Comparison of ENCODE assay signal across 1 cellular context in the genomic region with DNA sequence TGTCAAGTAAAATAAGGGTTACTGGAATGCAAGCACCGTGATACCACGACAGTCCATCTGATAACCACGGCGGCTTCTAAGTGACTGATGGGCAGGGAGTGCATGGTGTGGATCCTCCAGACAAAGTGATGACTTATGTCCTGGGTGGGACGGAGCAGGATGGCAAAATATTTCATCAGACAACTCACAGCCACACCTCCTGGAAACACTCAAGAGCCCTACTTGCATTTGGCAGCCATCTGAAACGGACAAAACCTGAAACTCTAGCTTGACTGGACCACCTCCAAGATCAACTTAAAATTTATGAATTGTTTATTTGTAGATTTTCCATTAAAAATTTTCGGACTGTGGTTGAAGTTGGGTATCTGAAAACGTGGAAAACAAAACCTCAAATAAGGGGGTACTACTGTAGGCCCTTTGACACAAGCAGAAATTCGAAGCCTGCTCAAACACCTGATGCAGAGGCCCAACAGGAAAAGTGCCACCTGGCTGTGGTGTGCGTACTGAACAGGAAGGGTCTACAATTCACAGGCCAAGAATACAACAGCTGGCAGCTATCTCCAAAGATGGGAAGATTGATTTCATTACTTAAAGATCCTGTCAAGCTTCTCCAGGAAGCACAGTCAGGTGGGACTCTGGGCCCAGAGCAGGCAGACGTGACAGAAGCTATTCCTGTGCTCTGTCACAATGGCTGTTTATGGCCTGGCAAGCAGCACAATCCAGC.
TF ChIP-seq lines count a peak whose summit lies in the region.

No MANE protein-coding gene starts in this region.

TF ChIP-seq in K562, 482 proteins besides CTCF, POLR2A, EP300 and RAD21 (continued from another document and continues in another):
- TF ChIP-seq, protein P1, sequence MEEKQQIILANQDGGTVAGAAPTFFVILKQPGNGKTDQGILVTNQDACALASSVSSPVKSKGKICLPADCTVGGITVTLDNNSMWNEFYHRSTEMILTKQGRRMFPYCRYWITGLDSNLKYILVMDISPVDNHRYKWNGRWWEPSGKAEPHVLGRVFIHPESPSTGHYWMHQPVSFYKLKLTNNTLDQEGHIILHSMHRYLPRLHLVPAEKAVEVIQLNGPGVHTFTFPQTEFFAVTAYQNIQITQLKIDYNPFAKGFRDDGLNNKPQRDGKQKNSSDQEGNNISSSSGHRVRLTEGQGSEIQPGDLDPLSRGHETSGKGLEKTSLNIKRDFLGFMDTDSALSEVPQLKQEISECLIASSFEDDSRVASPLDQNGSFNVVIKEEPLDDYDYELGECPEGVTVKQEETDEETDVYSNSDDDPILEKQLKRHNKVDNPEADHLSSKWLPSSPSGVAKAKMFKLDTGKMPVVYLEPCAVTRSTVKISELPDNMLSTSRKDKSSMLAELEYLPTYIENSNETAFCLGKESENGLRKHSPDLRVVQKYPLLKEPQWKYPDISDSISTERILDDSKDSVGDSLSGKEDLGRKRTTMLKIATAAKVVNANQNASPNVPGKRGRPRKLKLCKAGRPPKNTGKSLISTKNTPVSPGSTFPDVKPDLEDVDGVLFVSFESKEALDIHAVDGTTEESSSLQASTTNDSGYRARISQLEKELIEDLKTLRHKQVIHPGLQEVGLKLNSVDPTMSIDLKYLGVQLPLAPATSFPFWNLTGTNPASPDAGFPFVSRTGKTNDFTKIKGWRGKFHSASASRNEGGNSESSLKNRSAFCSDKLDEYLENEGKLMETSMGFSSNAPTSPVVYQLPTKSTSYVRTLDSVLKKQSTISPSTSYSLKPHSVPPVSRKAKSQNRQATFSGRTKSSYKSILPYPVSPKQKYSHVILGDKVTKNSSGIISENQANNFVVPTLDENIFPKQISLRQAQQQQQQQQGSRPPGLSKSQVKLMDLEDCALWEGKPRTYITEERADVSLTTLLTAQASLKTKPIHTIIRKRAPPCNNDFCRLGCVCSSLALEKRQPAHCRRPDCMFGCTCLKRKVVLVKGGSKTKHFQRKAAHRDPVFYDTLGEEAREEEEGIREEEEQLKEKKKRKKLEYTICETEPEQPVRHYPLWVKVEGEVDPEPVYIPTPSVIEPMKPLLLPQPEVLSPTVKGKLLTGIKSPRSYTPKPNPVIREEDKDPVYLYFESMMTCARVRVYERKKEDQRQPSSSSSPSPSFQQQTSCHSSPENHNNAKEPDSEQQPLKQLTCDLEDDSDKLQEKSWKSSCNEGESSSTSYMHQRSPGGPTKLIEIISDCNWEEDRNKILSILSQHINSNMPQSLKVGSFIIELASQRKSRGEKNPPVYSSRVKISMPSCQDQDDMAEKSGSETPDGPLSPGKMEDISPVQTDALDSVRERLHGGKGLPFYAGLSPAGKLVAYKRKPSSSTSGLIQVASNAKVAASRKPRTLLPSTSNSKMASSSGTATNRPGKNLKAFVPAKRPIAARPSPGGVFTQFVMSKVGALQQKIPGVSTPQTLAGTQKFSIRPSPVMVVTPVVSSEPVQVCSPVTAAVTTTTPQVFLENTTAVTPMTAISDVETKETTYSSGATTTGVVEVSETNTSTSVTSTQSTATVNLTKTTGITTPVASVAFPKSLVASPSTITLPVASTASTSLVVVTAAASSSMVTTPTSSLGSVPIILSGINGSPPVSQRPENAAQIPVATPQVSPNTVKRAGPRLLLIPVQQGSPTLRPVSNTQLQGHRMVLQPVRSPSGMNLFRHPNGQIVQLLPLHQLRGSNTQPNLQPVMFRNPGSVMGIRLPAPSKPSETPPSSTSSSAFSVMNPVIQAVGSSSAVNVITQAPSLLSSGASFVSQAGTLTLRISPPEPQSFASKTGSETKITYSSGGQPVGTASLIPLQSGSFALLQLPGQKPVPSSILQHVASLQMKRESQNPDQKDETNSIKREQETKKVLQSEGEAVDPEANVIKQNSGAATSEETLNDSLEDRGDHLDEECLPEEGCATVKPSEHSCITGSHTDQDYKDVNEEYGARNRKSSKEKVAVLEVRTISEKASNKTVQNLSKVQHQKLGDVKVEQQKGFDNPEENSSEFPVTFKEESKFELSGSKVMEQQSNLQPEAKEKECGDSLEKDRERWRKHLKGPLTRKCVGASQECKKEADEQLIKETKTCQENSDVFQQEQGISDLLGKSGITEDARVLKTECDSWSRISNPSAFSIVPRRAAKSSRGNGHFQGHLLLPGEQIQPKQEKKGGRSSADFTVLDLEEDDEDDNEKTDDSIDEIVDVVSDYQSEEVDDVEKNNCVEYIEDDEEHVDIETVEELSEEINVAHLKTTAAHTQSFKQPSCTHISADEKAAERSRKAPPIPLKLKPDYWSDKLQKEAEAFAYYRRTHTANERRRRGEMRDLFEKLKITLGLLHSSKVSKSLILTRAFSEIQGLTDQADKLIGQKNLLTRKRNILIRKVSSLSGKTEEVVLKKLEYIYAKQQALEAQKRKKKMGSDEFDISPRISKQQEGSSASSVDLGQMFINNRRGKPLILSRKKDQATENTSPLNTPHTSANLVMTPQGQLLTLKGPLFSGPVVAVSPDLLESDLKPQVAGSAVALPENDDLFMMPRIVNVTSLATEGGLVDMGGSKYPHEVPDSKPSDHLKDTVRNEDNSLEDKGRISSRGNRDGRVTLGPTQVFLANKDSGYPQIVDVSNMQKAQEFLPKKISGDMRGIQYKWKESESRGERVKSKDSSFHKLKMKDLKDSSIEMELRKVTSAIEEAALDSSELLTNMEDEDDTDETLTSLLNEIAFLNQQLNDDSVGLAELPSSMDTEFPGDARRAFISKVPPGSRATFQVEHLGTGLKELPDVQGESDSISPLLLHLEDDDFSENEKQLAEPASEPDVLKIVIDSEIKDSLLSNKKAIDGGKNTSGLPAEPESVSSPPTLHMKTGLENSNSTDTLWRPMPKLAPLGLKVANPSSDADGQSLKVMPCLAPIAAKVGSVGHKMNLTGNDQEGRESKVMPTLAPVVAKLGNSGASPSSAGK (IDR thresholded peaks at IDR 0.05): peak; percentile 88
- TF ChIP-seq MECOM (CRISPR knock-in tag; IDR thresholded peaks at IDR 0.05): peak; percentile 77
- TF ChIP-seq SREBF1 (IDR thresholded peaks at IDR 0.05; ENCODE audit: borderline replicate concordance, low read depth, low read length): no peak
- TF ChIP-seq ERF (CRISPR knock-in tag; IDR thresholded peaks at IDR 0.05): no peak
- no peak for TF ChIP-seq RFX7 (CRISPR knock-in tag; IDR thresholded peaks at IDR 0.05)
- peak; percentile 69; the same call in 1 of the 2 replicates for TF ChIP-seq ELF2 (CRISPR knock-in tag; IDR thresholded peaks at IDR 0.05)
- no peak for TF ChIP-seq MYNN (IDR thresholded peaks at IDR 0.05)
- no peak for TF ChIP-seq MYNN (CRISPR knock-in tag; IDR thresholded peaks at IDR 0.05)
- TF ChIP-seq, protein P2, sequence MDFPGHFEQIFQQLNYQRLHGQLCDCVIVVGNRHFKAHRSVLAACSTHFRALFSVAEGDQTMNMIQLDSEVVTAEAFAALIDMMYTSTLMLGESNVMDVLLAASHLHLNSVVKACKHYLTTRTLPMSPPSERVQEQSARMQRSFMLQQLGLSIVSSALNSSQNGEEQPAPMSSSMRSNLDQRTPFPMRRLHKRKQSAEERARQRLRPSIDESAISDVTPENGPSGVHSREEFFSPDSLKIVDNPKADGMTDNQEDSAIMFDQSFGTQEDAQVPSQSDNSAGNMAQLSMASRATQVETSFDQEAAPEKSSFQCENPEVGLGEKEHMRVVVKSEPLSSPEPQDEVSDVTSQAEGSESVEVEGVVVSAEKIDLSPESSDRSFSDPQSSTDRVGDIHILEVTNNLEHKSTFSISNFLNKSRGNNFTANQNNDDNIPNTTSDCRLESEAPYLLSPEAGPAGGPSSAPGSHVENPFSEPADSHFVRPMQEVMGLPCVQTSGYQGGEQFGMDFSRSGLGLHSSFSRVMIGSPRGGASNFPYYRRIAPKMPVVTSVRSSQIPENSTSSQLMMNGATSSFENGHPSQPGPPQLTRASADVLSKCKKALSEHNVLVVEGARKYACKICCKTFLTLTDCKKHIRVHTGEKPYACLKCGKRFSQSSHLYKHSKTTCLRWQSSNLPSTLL (IDR thresholded peaks at IDR 0.05): no peak
- TF ChIP-seq, protein P3, sequence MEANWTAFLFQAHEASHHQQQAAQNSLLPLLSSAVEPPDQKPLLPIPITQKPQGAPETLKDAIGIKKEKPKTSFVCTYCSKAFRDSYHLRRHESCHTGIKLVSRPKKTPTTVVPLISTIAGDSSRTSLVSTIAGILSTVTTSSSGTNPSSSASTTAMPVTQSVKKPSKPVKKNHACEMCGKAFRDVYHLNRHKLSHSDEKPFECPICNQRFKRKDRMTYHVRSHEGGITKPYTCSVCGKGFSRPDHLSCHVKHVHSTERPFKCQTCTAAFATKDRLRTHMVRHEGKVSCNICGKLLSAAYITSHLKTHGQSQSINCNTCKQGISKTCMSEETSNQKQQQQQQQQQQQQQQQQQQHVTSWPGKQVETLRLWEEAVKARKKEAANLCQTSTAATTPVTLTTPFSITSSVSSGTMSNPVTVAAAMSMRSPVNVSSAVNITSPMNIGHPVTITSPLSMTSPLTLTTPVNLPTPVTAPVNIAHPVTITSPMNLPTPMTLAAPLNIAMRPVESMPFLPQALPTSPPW (CRISPR knock-in tag; IDR thresholded peaks at IDR 0.05): peak; percentile 25; the same call in 1 of the 2 replicates
- no peak for TF ChIP-seq WHSC1 (IDR thresholded peaks at IDR 0.05; ENCODE audit: low read length)
- peak; percentile 67; the same call in 1 of the 2 replicates for TF ChIP-seq FOSL1 (tag; conservative IDR thresholded peaks at IDR 0.05)
- TF ChIP-seq, protein P4, sequence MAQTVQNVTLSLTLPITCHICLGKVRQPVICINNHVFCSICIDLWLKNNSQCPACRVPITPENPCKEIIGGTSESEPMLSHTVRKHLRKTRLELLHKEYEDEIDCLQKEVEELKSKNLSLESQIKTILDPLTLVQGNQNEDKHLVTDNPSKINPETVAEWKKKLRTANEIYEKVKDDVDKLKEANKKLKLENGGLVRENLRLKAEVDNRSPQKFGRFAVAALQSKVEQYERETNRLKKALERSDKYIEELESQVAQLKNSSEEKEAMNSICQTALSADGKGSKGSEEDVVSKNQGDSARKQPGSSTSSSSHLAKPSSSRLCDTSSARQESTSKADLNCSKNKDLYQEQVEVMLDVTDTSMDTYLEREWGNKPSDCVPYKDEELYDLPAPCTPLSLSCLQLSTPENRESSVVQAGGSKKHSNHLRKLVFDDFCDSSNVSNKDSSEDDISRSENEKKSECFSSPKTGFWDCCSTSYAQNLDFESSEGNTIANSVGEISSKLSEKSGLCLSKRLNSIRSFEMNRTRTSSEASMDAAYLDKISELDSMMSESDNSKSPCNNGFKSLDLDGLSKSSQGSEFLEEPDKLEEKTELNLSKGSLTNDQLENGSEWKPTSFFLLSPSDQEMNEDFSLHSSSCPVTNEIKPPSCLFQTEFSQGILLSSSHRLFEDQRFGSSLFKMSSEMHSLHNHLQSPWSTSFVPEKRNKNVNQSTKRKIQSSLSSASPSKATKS (CRISPR knock-in tag; IDR thresholded peaks at IDR 0.05): no peak
- TF ChIP-seq, protein P5, sequence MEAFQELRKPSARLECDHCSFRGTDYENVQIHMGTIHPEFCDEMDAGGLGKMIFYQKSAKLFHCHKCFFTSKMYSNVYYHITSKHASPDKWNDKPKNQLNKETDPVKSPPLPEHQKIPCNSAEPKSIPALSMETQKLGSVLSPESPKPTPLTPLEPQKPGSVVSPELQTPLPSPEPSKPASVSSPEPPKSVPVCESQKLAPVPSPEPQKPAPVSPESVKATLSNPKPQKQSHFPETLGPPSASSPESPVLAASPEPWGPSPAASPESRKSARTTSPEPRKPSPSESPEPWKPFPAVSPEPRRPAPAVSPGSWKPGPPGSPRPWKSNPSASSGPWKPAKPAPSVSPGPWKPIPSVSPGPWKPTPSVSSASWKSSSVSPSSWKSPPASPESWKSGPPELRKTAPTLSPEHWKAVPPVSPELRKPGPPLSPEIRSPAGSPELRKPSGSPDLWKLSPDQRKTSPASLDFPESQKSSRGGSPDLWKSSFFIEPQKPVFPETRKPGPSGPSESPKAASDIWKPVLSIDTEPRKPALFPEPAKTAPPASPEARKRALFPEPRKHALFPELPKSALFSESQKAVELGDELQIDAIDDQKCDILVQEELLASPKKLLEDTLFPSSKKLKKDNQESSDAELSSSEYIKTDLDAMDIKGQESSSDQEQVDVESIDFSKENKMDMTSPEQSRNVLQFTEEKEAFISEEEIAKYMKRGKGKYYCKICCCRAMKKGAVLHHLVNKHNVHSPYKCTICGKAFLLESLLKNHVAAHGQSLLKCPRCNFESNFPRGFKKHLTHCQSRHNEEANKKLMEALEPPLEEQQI (IDR thresholded peaks at IDR 0.05): no peak
- no peak for TF ChIP-seq XRCC3 (IDR thresholded peaks at IDR 0.05)
- TF ChIP-seq TAF7 (tag; IDR thresholded peaks at IDR 0.05): no peak
- peak; percentile 63 for TF ChIP-seq MYC (IDR thresholded peaks at IDR 0.05; ENCODE audit: low read depth, low read length)
- TF ChIP-seq MYC (CRISPR knock-in tag; IDR thresholded peaks at IDR 0.05; ENCODE audit: borderline replicate concordance, low read depth): no peak
- TF ChIP-seq ZNF830 (CRISPR knock-in tag; IDR thresholded peaks at IDR 0.05): no peak
- TF ChIP-seq RBFOX2 (IDR thresholded peaks at IDR 0.05; ENCODE audit: low read depth, low read length): no peak
- no peak for TF ChIP-seq HNRNPL (IDR thresholded peaks at IDR 0.05; ENCODE audit: low read depth, low read length)
- TF ChIP-seq PCBP1 (IDR thresholded peaks at IDR 0.05; ENCODE audit: low read depth, low read length, poor library complexity, severe bottlenecking): no peak
- TF ChIP-seq ZNF764 (CRISPR knock-in tag; IDR thresholded peaks at IDR 0.05; ENCODE audit: low read depth): no peak
- TF ChIP-seq, protein P6, sequence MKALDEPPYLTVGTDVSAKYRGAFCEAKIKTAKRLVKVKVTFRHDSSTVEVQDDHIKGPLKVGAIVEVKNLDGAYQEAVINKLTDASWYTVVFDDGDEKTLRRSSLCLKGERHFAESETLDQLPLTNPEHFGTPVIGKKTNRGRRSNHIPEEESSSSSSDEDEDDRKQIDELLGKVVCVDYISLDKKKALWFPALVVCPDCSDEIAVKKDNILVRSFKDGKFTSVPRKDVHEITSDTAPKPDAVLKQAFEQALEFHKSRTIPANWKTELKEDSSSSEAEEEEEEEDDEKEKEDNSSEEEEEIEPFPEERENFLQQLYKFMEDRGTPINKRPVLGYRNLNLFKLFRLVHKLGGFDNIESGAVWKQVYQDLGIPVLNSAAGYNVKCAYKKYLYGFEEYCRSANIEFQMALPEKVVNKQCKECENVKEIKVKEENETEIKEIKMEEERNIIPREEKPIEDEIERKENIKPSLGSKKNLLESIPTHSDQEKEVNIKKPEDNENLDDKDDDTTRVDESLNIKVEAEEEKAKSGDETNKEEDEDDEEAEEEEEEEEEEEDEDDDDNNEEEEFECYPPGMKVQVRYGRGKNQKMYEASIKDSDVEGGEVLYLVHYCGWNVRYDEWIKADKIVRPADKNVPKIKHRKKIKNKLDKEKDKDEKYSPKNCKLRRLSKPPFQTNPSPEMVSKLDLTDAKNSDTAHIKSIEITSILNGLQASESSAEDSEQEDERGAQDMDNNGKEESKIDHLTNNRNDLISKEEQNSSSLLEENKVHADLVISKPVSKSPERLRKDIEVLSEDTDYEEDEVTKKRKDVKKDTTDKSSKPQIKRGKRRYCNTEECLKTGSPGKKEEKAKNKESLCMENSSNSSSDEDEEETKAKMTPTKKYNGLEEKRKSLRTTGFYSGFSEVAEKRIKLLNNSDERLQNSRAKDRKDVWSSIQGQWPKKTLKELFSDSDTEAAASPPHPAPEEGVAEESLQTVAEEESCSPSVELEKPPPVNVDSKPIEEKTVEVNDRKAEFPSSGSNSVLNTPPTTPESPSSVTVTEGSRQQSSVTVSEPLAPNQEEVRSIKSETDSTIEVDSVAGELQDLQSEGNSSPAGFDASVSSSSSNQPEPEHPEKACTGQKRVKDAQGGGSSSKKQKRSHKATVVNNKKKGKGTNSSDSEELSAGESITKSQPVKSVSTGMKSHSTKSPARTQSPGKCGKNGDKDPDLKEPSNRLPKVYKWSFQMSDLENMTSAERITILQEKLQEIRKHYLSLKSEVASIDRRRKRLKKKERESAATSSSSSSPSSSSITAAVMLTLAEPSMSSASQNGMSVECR (CRISPR knock-in tag; IDR thresholded peaks at IDR 0.05): no peak
- TF ChIP-seq CBX8 (IDR thresholded peaks at IDR 0.05; ENCODE audit: borderline replicate concordance, extremely low read depth, low read depth, low read length, poor library complexity, severe bottlenecking): no peak
